ENCODE assay signal across 1 cellular context in the genomic region with DNA sequence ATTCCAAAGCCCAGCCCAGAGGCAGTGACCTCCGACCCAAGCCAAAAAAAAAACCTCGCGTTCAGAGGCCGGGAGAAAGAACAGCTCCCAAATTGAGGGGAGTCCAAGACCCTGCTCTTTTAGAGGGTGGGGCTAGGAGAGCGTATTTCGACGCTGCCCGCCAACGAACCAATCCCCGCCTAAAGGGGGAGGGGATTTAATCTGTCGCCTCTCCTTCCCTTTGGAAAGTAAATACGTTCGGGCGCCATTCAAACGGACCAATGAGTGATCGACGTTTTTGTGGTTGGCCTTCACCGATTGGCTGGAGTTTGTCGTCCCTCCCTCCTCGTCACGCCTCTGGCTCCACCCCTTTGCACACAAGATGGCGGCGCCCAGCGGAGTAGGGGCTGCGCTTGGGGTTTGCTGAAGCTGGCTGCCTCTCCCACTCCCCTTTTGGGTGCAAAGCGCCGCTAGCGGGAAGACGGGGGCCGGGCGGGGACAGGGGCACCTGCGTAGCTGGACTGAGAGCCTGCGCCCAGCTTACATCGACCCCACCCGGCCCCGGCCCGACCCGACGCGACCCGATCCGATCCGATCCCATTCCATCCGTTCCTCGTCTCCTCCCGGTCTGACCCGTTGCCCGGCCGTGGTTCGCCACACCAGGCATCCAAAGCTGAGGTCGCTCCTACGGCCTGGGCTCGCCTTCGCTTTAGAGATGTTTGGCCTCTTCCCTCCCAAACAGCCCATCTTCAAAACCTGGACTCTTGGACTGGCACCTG.
A peak's percentile ranks its signal among the peaks of the same experiment; 100 is the strongest.
TF ChIP-seq lines count a peak whose summit lies in the region.

Gene RNF26 (plus strand): TSS at position 355 of the 758 bp plus-strand sequence. CDS start 596 bp downstream, outside the sequence.

TF ChIP-seq in GM12878, 131 proteins besides CTCF, POLR2A, EP300 and RAD21 (continued from another document):
- TF ChIP-seq, protein P1, sequence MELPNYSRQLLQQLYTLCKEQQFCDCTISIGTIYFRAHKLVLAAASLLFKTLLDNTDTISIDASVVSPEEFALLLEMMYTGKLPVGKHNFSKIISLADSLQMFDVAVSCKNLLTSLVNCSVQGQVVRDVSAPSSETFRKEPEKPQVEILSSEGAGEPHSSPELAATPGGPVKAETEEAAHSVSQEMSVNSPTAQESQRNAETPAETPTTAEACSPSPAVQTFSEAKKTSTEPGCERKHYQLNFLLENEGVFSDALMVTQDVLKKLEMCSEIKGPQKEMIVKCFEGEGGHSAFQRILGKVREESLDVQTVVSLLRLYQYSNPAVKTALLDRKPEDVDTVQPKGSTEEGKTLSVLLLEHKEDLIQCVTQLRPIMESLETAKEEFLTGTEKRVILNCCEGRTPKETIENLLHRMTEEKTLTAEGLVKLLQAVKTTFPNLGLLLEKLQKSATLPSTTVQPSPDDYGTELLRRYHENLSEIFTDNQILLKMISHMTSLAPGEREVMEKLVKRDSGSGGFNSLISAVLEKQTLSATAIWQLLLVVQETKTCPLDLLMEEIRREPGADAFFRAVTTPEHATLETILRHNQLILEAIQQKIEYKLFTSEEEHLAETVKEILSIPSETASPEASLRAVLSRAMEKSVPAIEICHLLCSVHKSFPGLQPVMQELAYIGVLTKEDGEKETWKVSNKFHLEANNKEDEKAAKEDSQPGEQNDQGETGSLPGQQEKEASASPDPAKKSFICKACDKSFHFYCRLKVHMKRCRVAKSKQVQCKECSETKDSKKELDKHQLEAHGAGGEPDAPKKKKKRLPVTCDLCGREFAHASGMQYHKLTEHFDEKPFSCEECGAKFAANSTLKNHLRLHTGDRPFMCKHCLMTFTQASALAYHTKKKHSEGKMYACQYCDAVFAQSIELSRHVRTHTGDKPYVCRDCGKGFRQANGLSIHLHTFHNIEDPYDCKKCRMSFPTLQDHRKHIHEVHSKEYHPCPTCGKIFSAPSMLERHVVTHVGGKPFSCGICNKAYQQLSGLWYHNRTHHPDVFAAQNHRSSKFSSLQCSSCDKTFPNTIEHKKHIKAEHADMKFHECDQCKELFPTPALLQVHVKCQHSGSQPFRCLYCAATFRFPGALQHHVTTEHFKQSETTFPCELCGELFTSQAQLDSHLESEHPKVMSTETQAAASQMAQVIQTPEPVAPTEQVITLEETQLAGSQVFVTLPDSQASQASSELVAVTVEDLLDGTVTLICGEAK (IDR thresholded peaks at IDR 0.05; ENCODE audit: borderline replicate concordance) = no peak
- TF ChIP-seq E4F1 (IDR thresholded peaks at IDR 0.05; ENCODE audit: borderline replicate concordance, partially characterized antibody) (peak; percentile 33), FOS (IDR thresholded peaks at IDR 0.05; ENCODE audit: borderline replicate concordance, extremely low read depth, insufficient read length) (peak; percentile 71), YY1 (IDR thresholded peaks at IDR 0.05; ENCODE audit: low read depth, low read length) (peak; percentile 98), SUPT20H (IDR thresholded peaks at IDR 0.05; ENCODE audit: borderline replicate concordance, control insufficient read depth, low read depth, low read length) (no peak)
